Comparison of ENCODE assay signal across 19 cellular contexts in genomic region chr17:2912754-2913153, GRCh38.
A peak's percentile ranks its signal among the peaks of the same experiment; 100 is the strongest.
DNase-seq lines count a peak whose midpoint lies in the region; ATAC-seq and TF ChIP-seq lines count a peak whose summit lies in the region.
"Had no signal": no experiment of that assay in that cellular context is flagged by ENCODE, and none has a peak within 500 bp of the region (broad histone marks: within the 10 kb centered on the region; RNA-seq: fewer than 3 reads in every experiment).

No MANE protein-coding gene starts in this region.

- H3K4me1 ChIP-seq in H9 (ENCODE audit: insufficient read depth, low read length), result no peaks in the 10 kb centered on the region
- H3K4me1 ChIP-seq: A549, Caco-2, HAP-1 had no signal

- H3K4me3 Mint-ChIP-seq in H9, result no peak overlapping the region
- H3K4me3 Mint-ChIP-seq in stimulated activated effector memory CD8-positive, alpha-beta T cell treated with anti-CD3 and anti-CD28 coated beads, Interleukin-12 subunit alpha, Interleukin-12 subunit beta, amount 100 ng/mL, for 72 hours, result no peak overlapping the region
- H3K4me3 Mint-ChIP-seq: CD4-positive, CD25-positive, alpha-beta regulatory T cell; CD8-positive, alpha-beta T cell; GM23338 had no signal

- H3K4me2 ChIP-seq in H9 (ENCODE audit: insufficient read depth, insufficient read length, low read length), result no peak overlapping the region
- H3K4me2 ChIP-seq: A549, GM23338 had no signal

- H3K79me1 ChIP-seq in H9 (ENCODE audit: insufficient read depth, low read depth, low read length, poor library complexity, severe bottlenecking), result no peaks in the 10 kb centered on the region

- H3K18ac ChIP-seq in H9 (ENCODE audit: insufficient read length, low read depth, low read length), result no peak overlapping the region

- no peak overlapping the region for H2BK120ac ChIP-seq in H9 (ENCODE audit: low read depth, low read length, poor library complexity, severe bottlenecking)

- H4K5ac ChIP-seq in H9 (ENCODE audit: insufficient read length, low read depth, low read length), result no peak overlapping the region

- no peak overlapping the region for H3T11ph ChIP-seq in H9 (ENCODE audit: low read length)

- no peak overlapping the region for H2AK5ac ChIP-seq in H9 (ENCODE audit: insufficient read length, low read length)

- no peak for TF ChIP-seq CTCF in H9 (conservative IDR thresholded peaks at IDR 0.05)
- no peak for TF ChIP-seq CTCF in WERI-Rb-1 (IDR thresholded peaks at IDR 0.05; ENCODE audit: low read depth, low read length)

- H3K9me3 Mint-ChIP-seq in H9, result no peaks in the 10 kb centered on the region
- no peaks in the 10 kb centered on the region for H3K9me3 Mint-ChIP-seq in stimulated activated effector memory CD8-positive, alpha-beta T cell treated with anti-CD3 and anti-CD28 coated beads, Interleukin-12 subunit alpha, Interleukin-12 subunit beta, amount 100 ng/mL, for 72 hours
- H3K9me3 Mint-ChIP-seq in activated naive CD4-positive, alpha-beta T cell treated with anti-CD3 and anti-CD28 coated beads, Interleukin-2, amount 50 U/mL, for 72 hours, result peaks cover 0 to 6% of the 10 kb centered on the region in 2 donors
- H3K9me3 Mint-ChIP-seq: CD4-positive, CD25-positive, alpha-beta regulatory T cell; CD8-positive, alpha-beta T cell; GM23338 had no signal

- H3K36me3 ChIP-seq in WERI-Rb-1, result peaks cover 34% of the 10 kb centered on the region
- H3K36me3 ChIP-seq: HAP-1 had no signal

- peaks cover 11 to 19% of the 10 kb centered on the region in 2 experiments for H3K4me1 Mint-ChIP-seq in H9
- peaks cover 39% of the 10 kb centered on the region for H3K4me1 Mint-ChIP-seq in stimulated activated effector memory CD8-positive, alpha-beta T cell treated with anti-CD3 and anti-CD28 coated beads, Interleukin-12 subunit alpha, Interleukin-12 subunit beta, amount 100 ng/mL, for 72 hours

- H3K4ac ChIP-seq in H9 (ENCODE audit: low read depth, low read length), result no peak overlapping the region

- H3K9me3 ChIP-seq in H9 (ENCODE audit: control insufficient read depth, low read depth, low read length), result no peaks in the 10 kb centered on the region
- H3K9me3 ChIP-seq in WERI-Rb-1 (ENCODE audit: severe bottlenecking), result no peaks in the 10 kb centered on the region
- H3K9me3 ChIP-seq: A549, Caco-2, HAP-1 had no signal

- no peak overlapping the region for H3K56ac ChIP-seq in H9 (ENCODE audit: insufficient read length, low read depth, low read length)

- H3K79me2 ChIP-seq in H9 (ENCODE audit: insufficient read depth, low read length), result peaks cover 2% of the 10 kb centered on the region; the same call in 1 of the 2 replicates

- H4K20me1 ChIP-seq in H9 (ENCODE audit: control insufficient read depth, insufficient read depth, insufficient read length), result no peaks in the 10 kb centered on the region

- ATAC-seq in stimulated activated effector memory CD8-positive, alpha-beta T cell treated with anti-CD3 and anti-CD28 coated beads, Interleukin-12 subunit alpha, Interleukin-12 subunit beta, amount 100 ng/mL, for 72 hours, result no peak
- no peak for ATAC-seq in activated naive CD4-positive, alpha-beta T cell treated with anti-CD3 and anti-CD28 coated beads, Interleukin-2, amount 50 U/mL, for 72 hours
- ATAC-seq: CD8-positive, alpha-beta T cell; GM12878; GM23338 had no signal

- no peak for DNase-seq in H9
- no peak for DNase-seq in WERI-Rb-1
- DNase-seq in stimulated activated effector memory CD8-positive, alpha-beta T cell treated with anti-CD3 and anti-CD28 coated beads, Interleukin-12 subunit alpha, Interleukin-12 subunit beta, amount 100 ng/mL, for 72 hours (ENCODE audit: low spot score in 2 of 2), result no peak
- DNase-seq in substantia nigra (lab: John Stamatoyannopoulos, UW), result no peak
- no peak for DNase-seq in activated naive CD4-positive, alpha-beta T cell treated with anti-CD3 and anti-CD28 coated beads, Interleukin-2, amount 50 U/mL, for 72 hours (ENCODE audit: low spot score in 2 of 2)
- DNase-seq in medulla oblongata (ENCODE audit: extremely low spot score), result no peak
- DNase-seq: 8988T; ACHN; Caco-2; CD4-positive, CD25-positive, alpha-beta regulatory T cell; CD8-positive, alpha-beta T cell; DMS79; EL; GDM1 had no signal

- no peak overlapping the region; a peak in 1 of 7 replicates for H3K27ac Mint-ChIP-seq in H9
- H3K27ac Mint-ChIP-seq in stimulated activated effector memory CD8-positive, alpha-beta T cell treated with anti-CD3 and anti-CD28 coated beads, Interleukin-12 subunit alpha, Interleukin-12 subunit beta, amount 100 ng/mL, for 72 hours, result peak overlapping the region; percentile 52
- H3K27ac Mint-ChIP-seq in activated naive CD4-positive, alpha-beta T cell treated with anti-CD3 and anti-CD28 coated beads, Interleukin-2, amount 50 U/mL, for 72 hours, result no peak overlapping the region
- H3K27ac Mint-ChIP-seq: CD4-positive, CD25-positive, alpha-beta regulatory T cell; CD8-positive, alpha-beta T cell; GM23338 had no signal

- no peaks in the 10 kb centered on the region for H3K23me2 ChIP-seq in H9 (ENCODE audit: insufficient read length, low read depth, low read length, poor library complexity, severe bottlenecking)

- no peak overlapping the region for H2BK12ac ChIP-seq in H9 (ENCODE audit: insufficient read length, low read depth, low read length)

- no peak overlapping the region for H3K4me3 ChIP-seq in WERI-Rb-1 (ENCODE audit: low read depth, low read length)
- H3K4me3 ChIP-seq: A549, GM12878, GM23338, HAP-1 had no signal

- H3K27ac ChIP-seq in H9 (ENCODE audit: insufficient read length, low read depth, low read length) (no peak overlapping the region), WERI-Rb-1 (peak overlapping the region; percentile 93), substantia nigra (ENCODE audit: low read depth, low read length, poor library complexity, severe bottlenecking) (no peak overlapping the region)
- H3K27ac ChIP-seq: A549, C4-2B had no signal

- peaks cover 7 to 26% (median 9%) of the 10 kb centered on the region in 3 experiments for H3K36me3 Mint-ChIP-seq in H9 (ENCODE audit: insufficient read depth in 1 of 3, low read depth in 3 of 3)
- H3K36me3 Mint-ChIP-seq in stimulated activated effector memory CD8-positive, alpha-beta T cell treated with anti-CD3 and anti-CD28 coated beads, Interleukin-12 subunit alpha, Interleukin-12 subunit beta, amount 100 ng/mL, for 72 hours, result peaks cover 9% of the 10 kb centered on the region
- H3K36me3 Mint-ChIP-seq in activated naive CD4-positive, alpha-beta T cell treated with anti-CD3 and anti-CD28 coated beads, Interleukin-2, amount 50 U/mL, for 72 hours, result peaks cover 6 to 8% of the 10 kb centered on the region in 2 donors

- no peak overlapping the region for H3K14ac ChIP-seq in H9 (ENCODE audit: insufficient read depth, low read length)

- no peak overlapping the region for H3K23ac ChIP-seq in H9 (ENCODE audit: insufficient read length, low read depth, low read length)

- H3K27me3 Mint-ChIP-seq in H9 (ENCODE audit: low read depth), result no peaks in the 10 kb centered on the region
- H3K27me3 Mint-ChIP-seq: CD4-positive, CD25-positive, alpha-beta regulatory T cell had no signal

- no peak overlapping the region for H2BK5ac ChIP-seq in H9 (ENCODE audit: insufficient read length, low read length)

- H2BK15ac ChIP-seq in H9 (ENCODE audit: low read depth, low read length), result no peak overlapping the region

- peak overlapping the region; percentile 29 for H4K91ac ChIP-seq in H9 (ENCODE audit: insufficient read length, low read depth, low read length)

- no peak overlapping the region for H3K9ac ChIP-seq in H9 (ENCODE audit: extremely low read depth, insufficient read length, low read length)

- peak overlapping the region; percentile 55 for H4K8ac ChIP-seq in H9 (replicated peaks; ENCODE audit: insufficient read length, low read depth, low read length)

- H2AFZ ChIP-seq in H9 (ENCODE audit: low read length), result no peak overlapping the region
- H2AFZ ChIP-seq: GM23338 had no signal

- H2BK20ac ChIP-seq in H9 (ENCODE audit: low read depth, low read length, poor library complexity, severe bottlenecking), result no peak overlapping the region

- no peaks in the 10 kb centered on the region for H3K27me3 ChIP-seq in H9 (ENCODE audit: insufficient read depth, low read length)
- no peaks in the 10 kb centered on the region for H3K27me3 ChIP-seq in WERI-Rb-1 (ENCODE audit: insufficient read depth, low read depth, severe bottlenecking)
